ENCODE assay signal across 3 cellular contexts in the genomic region with DNA sequence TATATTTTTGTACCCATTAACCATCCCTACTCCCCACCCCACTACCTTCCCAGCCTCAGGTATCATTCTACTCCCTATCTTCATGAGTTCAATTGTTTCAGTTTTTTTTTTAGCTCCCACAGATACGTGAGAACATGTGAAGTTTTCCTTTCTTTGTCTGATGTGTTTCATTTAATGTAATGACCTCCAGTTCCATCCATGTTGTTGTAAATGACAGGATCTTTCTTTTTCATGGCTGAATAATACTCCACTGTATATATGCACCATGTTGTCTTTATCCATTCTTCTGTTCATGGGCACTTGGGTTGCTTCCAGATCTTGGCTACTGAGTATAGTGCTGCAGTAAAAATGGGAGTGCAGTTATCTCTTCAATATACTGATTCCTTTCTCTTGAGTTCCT.
TF ChIP-seq lines count a peak whose summit lies in the region.

No MANE protein-coding gene starts in this region.

TF ChIP-seq in HEK293, 187 proteins besides CTCF, POLR2A, EP300 and RAD21 (continued from another document):
- TF ChIP-seq ZNF488 (tag by site-specific recombination; IDR thresholded peaks at IDR 0.05), result no peak
- TF ChIP-seq ZBTB48 (tag by site-specific recombination; IDR thresholded peaks at IDR 0.05), result no peak
- peak; percentile 78 for TF ChIP-seq ZNF580 (tag by site-specific recombination; IDR thresholded peaks at IDR 0.05)
- no peak for TF ChIP-seq ZBTB11 (tag by site-specific recombination; conservative IDR thresholded peaks at IDR 0.05; ENCODE audit: low read depth)
- TF ChIP-seq ZNF623 (tag by site-specific recombination; IDR thresholded peaks at IDR 0.05), result no peak
- no peak for TF ChIP-seq ZNF433 (tag by site-specific recombination; IDR thresholded peaks at IDR 0.05; ENCODE audit: low read depth)
- TF ChIP-seq ZNF530 (tag by site-specific recombination; IDR thresholded peaks at IDR 0.05; ENCODE audit: low read depth), result no peak

TF ChIP-seq in K562, 482 proteins besides CTCF, POLR2A, EP300 and RAD21 (continued from another document):
- TF ChIP-seq, protein P1, sequence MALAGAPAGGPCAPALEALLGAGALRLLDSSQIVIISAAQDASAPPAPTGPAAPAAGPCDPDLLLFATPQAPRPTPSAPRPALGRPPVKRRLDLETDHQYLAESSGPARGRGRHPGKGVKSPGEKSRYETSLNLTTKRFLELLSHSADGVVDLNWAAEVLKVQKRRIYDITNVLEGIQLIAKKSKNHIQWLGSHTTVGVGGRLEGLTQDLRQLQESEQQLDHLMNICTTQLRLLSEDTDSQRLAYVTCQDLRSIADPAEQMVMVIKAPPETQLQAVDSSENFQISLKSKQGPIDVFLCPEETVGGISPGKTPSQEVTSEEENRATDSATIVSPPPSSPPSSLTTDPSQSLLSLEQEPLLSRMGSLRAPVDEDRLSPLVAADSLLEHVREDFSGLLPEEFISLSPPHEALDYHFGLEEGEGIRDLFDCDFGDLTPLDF (CRISPR knock-in tag; IDR thresholded peaks at IDR 0.05), result no peak
- TF ChIP-seq, protein P2, sequence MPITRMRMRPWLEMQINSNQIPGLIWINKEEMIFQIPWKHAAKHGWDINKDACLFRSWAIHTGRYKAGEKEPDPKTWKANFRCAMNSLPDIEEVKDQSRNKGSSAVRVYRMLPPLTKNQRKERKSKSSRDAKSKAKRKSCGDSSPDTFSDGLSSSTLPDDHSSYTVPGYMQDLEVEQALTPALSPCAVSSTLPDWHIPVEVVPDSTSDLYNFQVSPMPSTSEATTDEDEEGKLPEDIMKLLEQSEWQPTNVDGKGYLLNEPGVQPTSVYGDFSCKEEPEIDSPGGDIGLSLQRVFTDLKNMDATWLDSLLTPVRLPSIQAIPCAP (CRISPR knock-in tag; IDR thresholded peaks at IDR 0.05; ENCODE audit: borderline replicate concordance), result no peak
- TF ChIP-seq, protein P3, sequence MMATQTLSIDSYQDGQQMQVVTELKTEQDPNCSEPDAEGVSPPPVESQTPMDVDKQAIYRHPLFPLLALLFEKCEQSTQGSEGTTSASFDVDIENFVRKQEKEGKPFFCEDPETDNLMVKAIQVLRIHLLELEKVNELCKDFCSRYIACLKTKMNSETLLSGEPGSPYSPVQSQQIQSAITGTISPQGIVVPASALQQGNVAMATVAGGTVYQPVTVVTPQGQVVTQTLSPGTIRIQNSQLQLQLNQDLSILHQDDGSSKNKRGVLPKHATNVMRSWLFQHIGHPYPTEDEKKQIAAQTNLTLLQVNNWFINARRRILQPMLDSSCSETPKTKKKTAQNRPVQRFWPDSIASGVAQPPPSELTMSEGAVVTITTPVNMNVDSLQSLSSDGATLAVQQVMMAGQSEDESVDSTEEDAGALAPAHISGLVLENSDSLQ (IDR thresholded peaks at IDR 0.05), result no peak
- peak; percentile 40 for TF ChIP-seq ZNF146 (CRISPR knock-in tag; IDR thresholded peaks at IDR 0.05; ENCODE audit: unreplicated experiment)
- TF ChIP-seq FOXP1 (CRISPR knock-in tag; IDR thresholded peaks at IDR 0.05), result no peak

TF ChIP-seq in WTC11, 78 proteins besides CTCF, POLR2A, EP300 and RAD21 (continued from another document):
- TF ChIP-seq ZNF532 (CRISPR knock-in tag; IDR thresholded peaks at IDR 0.05; ENCODE audit: borderline replicate concordance), result no peak
- TF ChIP-seq EMX1 (CRISPR knock-in tag; IDR thresholded peaks at IDR 0.05), result no peak
- TF ChIP-seq STAT6 (CRISPR knock-in tag; conservative IDR thresholded peaks at IDR 0.05; ENCODE audit: low read depth), result no peak
- TF ChIP-seq, protein P4, sequence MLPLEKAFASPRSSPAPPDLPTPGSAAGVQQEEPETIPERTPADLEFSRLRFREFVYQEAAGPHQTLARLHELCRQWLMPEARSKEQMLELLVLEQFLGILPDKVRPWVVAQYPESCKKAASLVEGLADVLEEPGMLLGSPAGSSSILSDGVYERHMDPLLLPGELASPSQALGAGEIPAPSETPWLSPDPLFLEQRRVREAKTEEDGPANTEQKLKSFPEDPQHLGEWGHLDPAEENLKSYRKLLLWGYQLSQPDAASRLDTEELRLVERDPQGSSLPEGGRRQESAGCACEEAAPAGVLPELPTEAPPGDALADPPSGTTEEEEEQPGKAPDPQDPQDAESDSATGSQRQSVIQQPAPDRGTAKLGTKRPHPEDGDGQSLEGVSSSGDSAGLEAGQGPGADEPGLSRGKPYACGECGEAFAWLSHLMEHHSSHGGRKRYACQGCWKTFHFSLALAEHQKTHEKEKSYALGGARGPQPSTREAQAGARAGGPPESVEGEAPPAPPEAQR (CRISPR knock-in tag; IDR thresholded peaks at IDR 0.05), result no peak
- TF ChIP-seq, protein P5, sequence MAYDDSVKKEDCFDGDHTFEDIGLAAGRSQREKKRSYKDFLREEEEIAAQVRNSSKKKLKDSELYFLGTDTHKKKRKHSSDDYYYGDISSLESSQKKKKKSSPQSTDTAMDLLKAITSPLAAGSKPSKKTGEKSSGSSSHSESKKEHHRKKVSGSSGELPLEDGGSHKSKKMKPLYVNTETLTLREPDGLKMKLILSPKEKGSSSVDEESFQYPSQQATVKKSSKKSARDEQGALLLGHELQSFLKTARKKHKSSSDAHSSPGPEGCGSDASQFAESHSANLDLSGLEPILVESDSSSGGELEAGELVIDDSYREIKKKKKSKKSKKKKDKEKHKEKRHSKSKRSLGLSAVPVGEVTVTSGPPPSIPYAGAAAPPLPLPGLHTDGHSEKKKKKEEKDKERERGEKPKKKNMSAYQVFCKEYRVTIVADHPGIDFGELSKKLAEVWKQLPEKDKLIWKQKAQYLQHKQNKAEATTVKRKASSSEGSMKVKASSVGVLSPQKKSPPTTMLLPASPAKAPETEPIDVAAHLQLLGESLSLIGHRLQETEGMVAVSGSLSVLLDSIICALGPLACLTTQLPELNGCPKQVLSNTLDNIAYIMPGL (CRISPR knock-in tag; IDR thresholded peaks at IDR 0.05), result no peak
- TF ChIP-seq TCF7 (CRISPR knock-in tag; IDR thresholded peaks at IDR 0.05; ENCODE audit: low read depth), result no peak
- no peak for TF ChIP-seq ZNF423 (CRISPR knock-in tag; IDR thresholded peaks at IDR 0.05)
- TF ChIP-seq ZNF138 (CRISPR knock-in tag; conservative IDR thresholded peaks at IDR 0.05), result no peak
- no peak for TF ChIP-seq GRHL2 (CRISPR knock-in tag; IDR thresholded peaks at IDR 0.05; ENCODE audit: insufficient replicate concordance, severe bottlenecking)
